In genomic region chr7:75980126-75980864, GRCh38 we compare ENCODE assay signal across 3 cellular contexts.
TF ChIP-seq lines count a peak whose summit lies in the region.

No MANE protein-coding gene starts in this region.

TF ChIP-seq in SK-N-SH, 30 proteins besides CTCF, POLR2A, EP300 and RAD21 (continued from another document):
- TF ChIP-seq, protein P1, sequence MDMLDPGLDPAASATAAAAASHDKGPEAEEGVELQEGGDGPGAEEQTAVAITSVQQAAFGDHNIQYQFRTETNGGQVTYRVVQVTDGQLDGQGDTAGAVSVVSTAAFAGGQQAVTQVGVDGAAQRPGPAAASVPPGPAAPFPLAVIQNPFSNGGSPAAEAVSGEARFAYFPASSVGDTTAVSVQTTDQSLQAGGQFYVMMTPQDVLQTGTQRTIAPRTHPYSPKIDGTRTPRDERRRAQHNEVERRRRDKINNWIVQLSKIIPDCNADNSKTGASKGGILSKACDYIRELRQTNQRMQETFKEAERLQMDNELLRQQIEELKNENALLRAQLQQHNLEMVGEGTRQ (IDR thresholded peaks at IDR 0.05; ENCODE audit: borderline replicate concordance, low read depth, low read length) = no peak
- TF ChIP-seq, protein P2, sequence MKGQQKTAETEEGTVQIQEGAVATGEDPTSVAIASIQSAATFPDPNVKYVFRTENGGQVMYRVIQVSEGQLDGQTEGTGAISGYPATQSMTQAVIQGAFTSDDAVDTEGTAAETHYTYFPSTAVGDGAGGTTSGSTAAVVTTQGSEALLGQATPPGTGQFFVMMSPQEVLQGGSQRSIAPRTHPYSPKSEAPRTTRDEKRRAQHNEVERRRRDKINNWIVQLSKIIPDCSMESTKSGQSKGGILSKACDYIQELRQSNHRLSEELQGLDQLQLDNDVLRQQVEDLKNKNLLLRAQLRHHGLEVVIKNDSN (IDR thresholded peaks at IDR 0.05; ENCODE audit: borderline replicate concordance, low read depth) = no peak
- TF ChIP-seq FOXM1 (IDR thresholded peaks at IDR 0.05; ENCODE audit: low read depth) = no peak
- no peak for TF ChIP-seq RCOR1 (IDR thresholded peaks at IDR 0.05; ENCODE audit: low read length)
- TF ChIP-seq RXRA (IDR thresholded peaks at IDR 0.05; ENCODE audit: borderline replicate concordance, low read depth) = no peak
- no peak for TF ChIP-seq SMC3 (IDR thresholded peaks at IDR 0.05; ENCODE audit: low read depth, low read length)
- no peak for TF ChIP-seq MEF2A (IDR thresholded peaks at IDR 0.05; ENCODE audit: borderline replicate concordance, low read depth)
- TF ChIP-seq NRF1 (IDR thresholded peaks at IDR 0.05; ENCODE audit: low read depth, low read length) = no peak
- TF ChIP-seq RFX5 (IDR thresholded peaks at IDR 0.05; ENCODE audit: low read length) = no peak
- TF ChIP-seq MAX (IDR thresholded peaks at IDR 0.05; ENCODE audit: low read depth) = no peak
- TF ChIP-seq SIN3A (IDR thresholded peaks at IDR 0.05; ENCODE audit: borderline replicate concordance, low read depth, low read length) = no peak
- TF ChIP-seq YY1 (IDR thresholded peaks at IDR 0.05; ENCODE audit: low read depth) = no peak
- no peak for TF ChIP-seq CHD2 (IDR thresholded peaks at IDR 0.05; ENCODE audit: low read length, partially characterized antibody)
- no peak for TF ChIP-seq FOSL2 (IDR thresholded peaks at IDR 0.05; ENCODE audit: borderline replicate concordance, low read depth)

TF ChIP-seq in SK-N-SH treated with all-trans-retinoic acid at 6 μM for 48 hours, 23 proteins besides CTCF, POLR2A, EP300 and RAD21 (continued from another document):
- TF ChIP-seq, protein P3, sequence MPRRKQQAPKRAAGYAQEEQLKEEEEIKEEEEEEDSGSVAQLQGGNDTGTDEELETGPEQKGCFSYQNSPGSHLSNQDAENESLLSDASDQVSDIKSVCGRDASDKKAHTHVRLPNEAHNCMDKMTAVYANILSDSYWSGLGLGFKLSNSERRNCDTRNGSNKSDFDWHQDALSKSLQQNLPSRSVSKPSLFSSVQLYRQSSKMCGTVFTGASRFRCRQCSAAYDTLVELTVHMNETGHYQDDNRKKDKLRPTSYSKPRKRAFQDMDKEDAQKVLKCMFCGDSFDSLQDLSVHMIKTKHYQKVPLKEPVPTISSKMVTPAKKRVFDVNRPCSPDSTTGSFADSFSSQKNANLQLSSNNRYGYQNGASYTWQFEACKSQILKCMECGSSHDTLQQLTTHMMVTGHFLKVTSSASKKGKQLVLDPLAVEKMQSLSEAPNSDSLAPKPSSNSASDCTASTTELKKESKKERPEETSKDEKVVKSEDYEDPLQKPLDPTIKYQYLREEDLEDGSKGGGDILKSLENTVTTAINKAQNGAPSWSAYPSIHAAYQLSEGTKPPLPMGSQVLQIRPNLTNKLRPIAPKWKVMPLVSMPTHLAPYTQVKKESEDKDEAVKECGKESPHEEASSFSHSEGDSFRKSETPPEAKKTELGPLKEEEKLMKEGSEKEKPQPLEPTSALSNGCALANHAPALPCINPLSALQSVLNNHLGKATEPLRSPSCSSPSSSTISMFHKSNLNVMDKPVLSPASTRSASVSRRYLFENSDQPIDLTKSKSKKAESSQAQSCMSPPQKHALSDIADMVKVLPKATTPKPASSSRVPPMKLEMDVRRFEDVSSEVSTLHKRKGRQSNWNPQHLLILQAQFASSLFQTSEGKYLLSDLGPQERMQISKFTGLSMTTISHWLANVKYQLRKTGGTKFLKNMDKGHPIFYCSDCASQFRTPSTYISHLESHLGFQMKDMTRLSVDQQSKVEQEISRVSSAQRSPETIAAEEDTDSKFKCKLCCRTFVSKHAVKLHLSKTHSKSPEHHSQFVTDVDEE (CRISPR knock-in tag; IDR thresholded peaks at IDR 0.05) = no peak
- TF ChIP-seq BACH2 (CRISPR knock-in tag; IDR thresholded peaks at IDR 0.05; ENCODE audit: borderline replicate concordance) (no peak), ARNTL (CRISPR knock-in tag; IDR thresholded peaks at IDR 0.05; ENCODE audit: borderline replicate concordance, low read depth) (no peak), ZFP3 (CRISPR knock-in tag; IDR thresholded peaks at IDR 0.05) (no peak), ESRRG (CRISPR knock-in tag; IDR thresholded peaks at IDR 0.05) (no peak), SNAI2 (CRISPR knock-in tag; IDR thresholded peaks at IDR 0.05) (no peak)

TF ChIP-seq in WTC11, 78 proteins besides CTCF, POLR2A, EP300 and RAD21 (continued from another document):
- TF ChIP-seq, protein P4, sequence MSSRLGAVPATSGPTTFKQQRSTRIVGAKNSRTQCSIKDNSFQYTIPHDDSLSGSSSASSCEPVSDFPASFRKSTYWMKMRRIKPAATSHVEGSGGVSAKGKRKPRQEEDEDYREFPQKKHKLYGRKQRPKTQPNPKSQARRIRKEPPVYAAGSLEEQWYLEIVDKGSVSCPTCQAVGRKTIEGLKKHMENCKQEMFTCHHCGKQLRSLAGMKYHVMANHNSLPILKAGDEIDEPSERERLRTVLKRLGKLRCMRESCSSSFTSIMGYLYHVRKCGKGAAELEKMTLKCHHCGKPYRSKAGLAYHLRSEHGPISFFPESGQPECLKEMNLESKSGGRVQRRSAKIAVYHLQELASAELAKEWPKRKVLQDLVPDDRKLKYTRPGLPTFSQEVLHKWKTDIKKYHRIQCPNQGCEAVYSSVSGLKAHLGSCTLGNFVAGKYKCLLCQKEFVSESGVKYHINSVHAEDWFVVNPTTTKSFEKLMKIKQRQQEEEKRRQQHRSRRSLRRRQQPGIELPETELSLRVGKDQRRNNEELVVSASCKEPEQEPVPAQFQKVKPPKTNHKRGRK (CRISPR knock-in tag; IDR thresholded peaks at IDR 0.05; ENCODE audit: borderline replicate concordance) = no peak
- TF ChIP-seq MAX (CRISPR knock-in tag; IDR thresholded peaks at IDR 0.05) = no peak
- TF ChIP-seq HMGA2 (CRISPR knock-in tag; IDR thresholded peaks at IDR 0.05) = no peak
- TF ChIP-seq SMAD4 (CRISPR knock-in tag; IDR thresholded peaks at IDR 0.05) = no peak
- no peak for TF ChIP-seq ZNF532 (CRISPR knock-in tag; IDR thresholded peaks at IDR 0.05; ENCODE audit: borderline replicate concordance)
- no peak for TF ChIP-seq ARID4B (CRISPR knock-in tag; IDR thresholded peaks at IDR 0.05; ENCODE audit: borderline replicate concordance)
- TF ChIP-seq NR2C2 (CRISPR knock-in tag; IDR thresholded peaks at IDR 0.05) = no peak
- TF ChIP-seq HMGXB4 (CRISPR knock-in tag; IDR thresholded peaks at IDR 0.05) = no peak
- TF ChIP-seq, protein P5, sequence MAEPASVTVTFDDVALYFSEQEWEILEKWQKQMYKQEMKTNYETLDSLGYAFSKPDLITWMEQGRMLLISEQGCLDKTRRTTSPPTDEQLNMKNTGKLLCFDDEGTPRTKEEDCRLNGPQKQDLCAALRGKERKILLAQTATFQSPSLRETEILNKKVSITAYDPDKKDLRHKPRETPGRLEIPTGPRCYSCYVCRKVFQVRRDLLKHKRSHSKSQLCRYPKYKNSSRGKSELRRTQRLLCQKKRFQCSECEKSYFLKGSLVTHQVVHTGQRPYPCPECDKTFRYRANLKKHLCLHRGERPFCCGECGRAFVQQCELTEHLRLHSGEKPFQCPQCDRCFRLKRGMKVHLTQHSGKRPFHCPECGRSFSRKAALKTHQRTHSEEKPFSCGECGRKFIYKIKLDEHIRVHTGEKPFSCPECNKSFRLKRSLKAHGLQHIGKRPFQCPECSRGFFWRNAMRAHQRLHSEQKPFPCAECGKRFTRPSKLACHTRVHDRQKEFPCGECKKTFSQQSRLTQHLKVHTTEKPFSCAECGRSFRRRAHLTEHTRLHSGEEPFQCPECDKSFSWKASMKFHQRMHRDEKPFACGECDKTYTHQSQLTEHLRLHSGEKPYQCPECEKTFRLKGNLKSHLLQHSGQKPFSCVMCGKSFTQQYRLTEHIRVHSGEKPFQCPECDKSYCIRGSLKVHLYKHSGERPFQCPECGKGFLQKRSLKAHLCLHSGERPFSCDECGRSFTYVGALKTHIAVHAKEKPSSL (CRISPR knock-in tag; conservative IDR thresholded peaks at IDR 0.05) = no peak
